ENCODE assay signal across 22 cellular contexts in the genomic region with DNA sequence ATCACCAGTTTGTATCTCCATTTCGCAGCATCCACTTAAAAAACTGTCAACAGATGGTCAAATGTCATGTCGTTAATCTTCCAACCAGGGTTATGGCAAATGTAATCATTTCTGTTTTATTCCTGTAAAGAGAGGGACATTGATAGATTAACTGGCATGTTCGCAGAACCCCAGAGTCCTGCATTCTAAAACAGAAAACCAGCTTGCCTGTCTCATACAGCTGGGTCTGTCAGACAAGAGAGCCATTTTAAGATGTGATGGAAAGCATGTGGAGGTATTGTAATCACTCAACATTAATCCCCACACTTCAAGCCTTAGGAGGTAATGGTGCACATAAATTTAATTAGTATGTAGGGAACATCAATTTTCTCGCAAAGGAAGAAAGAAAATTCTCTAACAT. TPM values are rescaled to one million over a fixed set of nuclear protein-coding genes. Genes with fewer than 3 reads are reported as not detected.
"Had no signal": no experiment of that assay in that cellular context is flagged by ENCODE, and none has a peak within 500 bp of the region (broad histone marks: within the 10 kb centered on the region; RNA-seq: fewer than 3 reads in every experiment).

No MANE protein-coding gene starts in this region.

- H3K9me3 Mint-ChIP-seq: IgD-negative memory B cell had no signal

- H3K27me3 Mint-ChIP-seq: IgD-negative memory B cell had no signal

- H3K4me3 Mint-ChIP-seq: IgD-negative memory B cell had no signal

- H3K36me3 ChIP-seq: MG63 had no signal

- FAIRE-seq: K562, RCC 7860 had no signal

- H3K27ac Mint-ChIP-seq: IgD-negative memory B cell had no signal

- H3K4me1 Mint-ChIP-seq: IgD-negative memory B cell had no signal

- ATAC-seq: K562 had no signal

- H3K27ac ChIP-seq: KMS-11, SJSA1 had no signal

- H3K9ac ChIP-seq: KMS-11 had no signal

- H3K4me3 ChIP-seq: K562, MG63, SJSA1 had no signal

- H3K4me1 ChIP-seq: SJSA1 had no signal

- DNase-seq: MG63, NCI-H1092, NCI-H1105 treated with DMSO at 0.1 percent for 48 hours, NCI-H1417 treated with DMSO at 0.1 percent for 48 hours, NCI-H146, NCI-H1694 treated with DMSO at 0.1 percent for 48 hours, NCI-H1930, NCI-H2081, NCI-H2107, NCI-H2227 treated with DMSO at 0.1 percent for 48 hours, NCI-H526, Right ventricle myocardium superior, RPMI8226, SIG-M5 had no signal

- H3K27me3 ChIP-seq: MG63, SJSA1 had no signal

- H3K4me2 ChIP-seq: KMS-11 had no signal

- H3K36me3 Mint-ChIP-seq: IgD-negative memory B cell had no signal

- H3K9me3 ChIP-seq: MG63, SJSA1 had no signal

RNA-seq across cellular contexts. Expression of gene SMLR1, which starts 4.4 kb away (rescaled TPM):
- total RNA-seq: HT1080, K562, LHCN-M2, NCI-H460, Right ventricle myocardium superior, SJSA1 had no signal
- polyA plus RNA-seq: IgD-negative memory B cell, K562 had no signal
